Comparison of ENCODE assay signal across 16 cellular contexts in genomic region chr15:77836901-77837648, GRCh38.
A peak's percentile ranks its signal among the peaks of the same experiment; 100 is the strongest.
DNase-seq lines count a peak whose midpoint lies in the region; ATAC-seq, FAIRE-seq and TF ChIP-seq lines count a peak whose summit lies in the region.
"Had no signal": no experiment of that assay in that cellular context is flagged by ENCODE, and none has a peak within 500 bp of the region (broad histone marks: within the 10 kb centered on the region; RNA-seq: fewer than 3 reads in every experiment).

No MANE protein-coding gene starts in this region.

- H3K79me1 ChIP-seq in H1 (ENCODE audit: low read depth, low read length) = no peaks in the 10 kb centered on the region
- no peaks in the 10 kb centered on the region for H3K79me1 ChIP-seq in neuronal stem cell (ENCODE audit: low read depth, low read length)

- no peak overlapping the region for H2BK15ac ChIP-seq in H1 (ENCODE audit: low read length)
- H2BK15ac ChIP-seq in neuronal stem cell (ENCODE audit: low read length) = no peak overlapping the region

- H4K8ac ChIP-seq in H1 (ENCODE audit: extremely low read depth, insufficient read depth, low read length) = no peak overlapping the region
- H4K8ac ChIP-seq in neuronal stem cell (ENCODE audit: low read depth, low read length) = no peak overlapping the region

- H3K27me3 ChIP-seq in H1 (replicated peaks in 1 of 4; ENCODE audit: control insufficient read depth in 3 of 4, extremely low read depth in 1 of 4, insufficient read depth in 3 of 4, low read length in 3 of 4) = no peaks in the 10 kb centered on the region
- H3K27me3 ChIP-seq in neuronal stem cell (ENCODE audit: control insufficient read depth in 3 of 3, insufficient read depth in 3 of 3, low read depth in 1 of 3, low read length in 3 of 3) = peaks cover 0 to 30% (median 0%) of the 10 kb centered on the region in 3 experiments

- CTCF ChIA-PET in H1 (lab: Charles Lee; ENCODE audit: partially characterized antibody) (interaction anchor here (0.7 to 3.1 kb wide), 19 partner anchors 12 to 733 kb away, joined by 3 to 16 read pairs (median 4); no protein-coding TSS in a partner anchor), OCI-LY7 (lab: Charles Lee; ENCODE audit: unreplicated experiment) (no interaction called here)

- POLR2A ChIA-PET in H1 (lab: Charles Lee; ENCODE audit: partially characterized antibody) = interaction anchor here (1.0 kb wide), 1 partner anchor 18 kb away, joined by 3 read pairs; no protein-coding TSS in a partner anchor
- POLR2A ChIA-PET in OCI-LY7 (lab: Charles Lee) = interaction anchor here (0.6 kb wide), 1 partner anchor 88 kb away, joined by 3 read pairs; no protein-coding TSS in a partner anchor

- H2AFZ ChIP-seq in H1 (ENCODE audit: low read length) (no peak overlapping the region), neuronal stem cell (ENCODE audit: low read length) (peak overlapping the region; percentile 34), OCI-LY7 (ENCODE audit: low read length) (no peak overlapping the region)

- H4K5ac ChIP-seq in H1 (ENCODE audit: insufficient read length, low read depth, low read length) = no peak overlapping the region

- H3K14ac ChIP-seq in H1 (ENCODE audit: insufficient read length) (no peak overlapping the region), neuronal stem cell (ENCODE audit: low read length) (no peak overlapping the region)

- H2BK20ac ChIP-seq in H1 (ENCODE audit: low read length) = no peak overlapping the region; the same call in 1 of the 2 replicates

- H3K79me2 ChIP-seq in H1 (ENCODE audit: control insufficient read depth in 1 of 2, insufficient read depth in 2 of 2, low read length in 2 of 2) = no peaks in the 10 kb centered on the region
- no peaks in the 10 kb centered on the region for H3K79me2 ChIP-seq in OCI-LY7 (ENCODE audit: insufficient read depth, low read depth, low read length)

- no peak for TF ChIP-seq EP300 in H1 (IDR thresholded peaks at IDR 0.05; ENCODE audit: borderline replicate concordance in 1 of 2, low read depth in 2 of 2, low read length in 2 of 2)

- H3K27me3 Mint-ChIP-seq in natural killer cell treated with Interleukin-12 subunit alpha and Interleukin-12 subunit beta and Interleukin-15 and Interleukin-18, amount 100 ng/mL, for 72 hours = peaks cover 9 to 26% of the 10 kb centered on the region in 2 donors
- peaks cover 10 to 16% of the 10 kb centered on the region in 2 donors for H3K27me3 Mint-ChIP-seq in natural killer cell (ENCODE audit: low read depth in 2 of 2)

- no peak overlapping the region for H3K4ac ChIP-seq in H1 (replicated peaks; ENCODE audit: insufficient read length, low read depth, low read length)
- H3K4ac ChIP-seq in neuronal stem cell (ENCODE audit: low read length) = no peak overlapping the region

- H3K18ac ChIP-seq in H1 (ENCODE audit: extremely low read depth, low read length) = 0 out of 2 replicates have a peak overlapping the region, but pooled peaks have one; percentile 55
- H3K18ac ChIP-seq in neuronal stem cell (ENCODE audit: low read length) = peak overlapping the region; percentile 11

- no peaks in the 10 kb centered on the region for H3K36me3 Mint-ChIP-seq in natural killer cell treated with Interleukin-12 subunit alpha and Interleukin-12 subunit beta and Interleukin-15 and Interleukin-18, amount 100 ng/mL, for 72 hours
- no peaks in the 10 kb centered on the region for H3K36me3 Mint-ChIP-seq in natural killer cell
- H3K36me3 Mint-ChIP-seq: IgD-negative memory B cell had no signal

- H2AK5ac ChIP-seq in H1 (ENCODE audit: low read depth, low read length) (no peak overlapping the region), neuronal stem cell (ENCODE audit: low read depth, low read length) (peak overlapping the region; percentile 48)

- DNase-seq in natural killer cell treated with Interleukin-12 subunit alpha and Interleukin-12 subunit beta and Interleukin-15 and Interleukin-18, amount 100 ng/mL, for 72 hours (ENCODE audit: low spot score) = peak; percentile 38
- DNase-seq in natural killer cell = no peak
- DNase-seq in H1 (ENCODE audit: low read depth in 1 of 2, low spot score in 2 of 2) = no peak
- no peak for DNase-seq in neuronal stem cell (ENCODE audit: low spot score)
- DNase-seq in NCI-H187 (lab: John Stamatoyannopoulos, UW) = no peak
- no peak for DNase-seq in frontal cortex (ENCODE audit: low spot score in 2 of 2)
- DNase-seq in OCI-LY7 (ENCODE audit: low spot score) = no peak
- no peak for DNase-seq in NCI-H526 treated with DMSO at 0.1 percent for 48 hours (lab: John Stamatoyannopoulos, UW)
- DNase-seq: GF-D8, NCI-H2081 treated with DMSO at 0.1 percent for 48 hours, SHP77 had no signal

- FAIRE-seq in H1 (lab: Jason Lieb, UNC) (no peak), frontal cortex (lab: Jason Lieb, UNC) (no peak)
- FAIRE-seq: A549, D721Med had no signal

- H3K27ac ChIP-seq in H1 (ENCODE audit: low read depth, low read length) (no peak overlapping the region), neuronal stem cell (replicated peaks; ENCODE audit: low read length) (no peak overlapping the region), OCI-LY7 (ENCODE audit: low read depth, low read length, poor library complexity, severe bottlenecking) (no peak overlapping the region)
- H3K27ac ChIP-seq: A549 had no signal

- H3K9ac ChIP-seq in H1 (replicated peaks in 1 of 4; ENCODE audit: extremely low read depth in 1 of 4, low read depth in 3 of 4, low read length in 3 of 4) (no peak overlapping the region; a peak in 1 of 7 replicates), neuronal stem cell (ENCODE audit: low read depth, low read length, poor library complexity) (no peak overlapping the region)

- intact Hi-C loops in natural killer cell (cut with micrococcal nuclease) (no loop called here), OCI-LY7 (cut with micrococcal nuclease; ENCODE audit: unreplicated experiment) (no loop called here)

- WGBS in H1 (ENCODE audit: extremely low coverage in 1 of 2, insufficient coverage in 1 of 2, insufficient read length in 1 of 2, insufficient replicate concordance in 2 of 2, low coverage in 1 of 2, low lambda C conversion rate in 2 of 2, missing lambda C conversion rate in 1 of 2), 2 experiments = 78% methylated on average over 13 of the region's 13 CpGs; no CpG with 5 or more reads in 1 of the 2 experiments
- no CpG with 5 or more reads among the region's 13 CpGs for WGBS in neuronal stem cell (ENCODE audit: extremely low coverage in 2 of 2, insufficient read length in 2 of 2, insufficient replicate concordance in 1 of 2), 2 donors

- H3K56ac ChIP-seq in H1 (replicated peaks; ENCODE audit: insufficient read length, low read depth, low read length) = no peak overlapping the region

- H3K4me1 ChIP-seq in H1 (replicated peaks in 1 of 4; ENCODE audit: control insufficient read depth in 3 of 4, insufficient read depth in 4 of 4, low read length in 3 of 4) (peaks cover 0 to 13% (median 5%) of the 10 kb centered on the region in 4 experiments; a peak in 2 of 7 replicates), neuronal stem cell (ENCODE audit: control insufficient read depth in 2 of 2, insufficient read depth in 1 of 2, low read depth in 1 of 2, low read length in 2 of 2) (peaks cover 0 to 15% of the 10 kb centered on the region in 2 donors), OCI-LY7 (ENCODE audit: insufficient read depth, low read length, poor library complexity, severe bottlenecking) (no peaks in the 10 kb centered on the region)
- H3K4me1 ChIP-seq: HAP-1 had no signal

- 0 out of 2 replicates have a peak overlapping the region, but pooled peaks have one; percentile 39 for H2BK12ac ChIP-seq in H1 (ENCODE audit: low read depth, low read length)
- H2BK12ac ChIP-seq in neuronal stem cell (ENCODE audit: low read length) = no peak overlapping the region

- H3K9me3 Mint-ChIP-seq in natural killer cell treated with Interleukin-12 subunit alpha and Interleukin-12 subunit beta and Interleukin-15 and Interleukin-18, amount 100 ng/mL, for 72 hours = no peaks in the 10 kb centered on the region
- H3K9me3 Mint-ChIP-seq in natural killer cell = no peaks in the 10 kb centered on the region

- H3K9me2 ChIP-seq in OCI-LY7 (ENCODE audit: insufficient read depth, low read length) = no peaks in the 10 kb centered on the region

- no TSS peak for BruUV-seq in OCI-LY7 (replicated peaks; lab: Mats Ljungman, UMichigan)

- H4K20me1 ChIP-seq in H1 (replicated peaks in 1 of 2; ENCODE audit: control insufficient read depth in 1 of 2, insufficient read depth in 2 of 2, low read length in 2 of 2) (no peaks in the 10 kb centered on the region), OCI-LY7 (ENCODE audit: insufficient read depth, low read length) (no peaks in the 10 kb centered on the region)

- H3K4me3 ChIP-seq in H1 (ENCODE audit: extremely low read depth in 1 of 4, insufficient read depth in 2 of 4, low read depth in 3 of 4, low read length in 4 of 4) = no peak overlapping the region
- H3K4me3 ChIP-seq in neuronal stem cell (ENCODE audit: low read length in 2 of 2) = no peak overlapping the region
- H3K4me3 ChIP-seq in OCI-LY7 (ENCODE audit: low read depth, low read length, poor library complexity, severe bottlenecking) = no peak overlapping the region
- H3K4me3 ChIP-seq: A549, HAP-1 had no signal

- no peak overlapping the region for H3K4me2 ChIP-seq in H1 (ENCODE audit: insufficient read depth in 1 of 2, low read depth in 2 of 2, low read length in 2 of 2)
- H3K4me2 ChIP-seq in neuronal stem cell (ENCODE audit: insufficient read depth, low read length, poor library complexity, severe bottlenecking) = no peak overlapping the region
- no peak overlapping the region for H3K4me2 ChIP-seq in OCI-LY7 (ENCODE audit: low read length)
- H3K4me2 ChIP-seq: A549 had no signal

- H3K27ac Mint-ChIP-seq in natural killer cell treated with Interleukin-12 subunit alpha and Interleukin-12 subunit beta and Interleukin-15 and Interleukin-18, amount 100 ng/mL, for 72 hours = no peak overlapping the region
- H3K27ac Mint-ChIP-seq in natural killer cell = no peak overlapping the region
- H3K27ac Mint-ChIP-seq: B cell had no signal

- H3K36me3 ChIP-seq in H1 (ENCODE audit: control insufficient read depth in 2 of 4, insufficient read depth in 4 of 4, low read length in 3 of 4) (no peaks in the 10 kb centered on the region), neuronal stem cell (replicated peaks in 1 of 2; ENCODE audit: control insufficient read depth in 2 of 2, insufficient read depth in 2 of 2, low read length in 2 of 2) (no peaks in the 10 kb centered on the region), OCI-LY7 (ENCODE audit: insufficient read depth, low read length) (no peaks in the 10 kb centered on the region)
- H3K36me3 ChIP-seq: HAP-1 had no signal

- H3K23me2 ChIP-seq in H1 (ENCODE audit: low read depth, low read length) = no peaks in the 10 kb centered on the region

- H4K91ac ChIP-seq in H1 (replicated peaks; ENCODE audit: insufficient read length, low read length) (no peak overlapping the region), neuronal stem cell (ENCODE audit: low read depth, low read length, poor library complexity) (no peak overlapping the region)

- TF ChIP-seq POLR2A in H1 (IDR thresholded peaks at IDR 0.05; ENCODE audit: control extremely low read depth in 1 of 2, low read depth in 2 of 2, low read length in 2 of 2) = no peak

- H3K4me1 Mint-ChIP-seq in natural killer cell treated with Interleukin-12 subunit alpha and Interleukin-12 subunit beta and Interleukin-15 and Interleukin-18, amount 100 ng/mL, for 72 hours (ENCODE audit: low read depth in 2 of 2) = no peaks in the 10 kb centered on the region
- no peaks in the 10 kb centered on the region for H3K4me1 Mint-ChIP-seq in natural killer cell
- H3K4me1 Mint-ChIP-seq: B cell, IgD-negative memory B cell had no signal

- H2BK5ac ChIP-seq in H1 (ENCODE audit: low read depth, low read length) (no peak overlapping the region), neuronal stem cell (ENCODE audit: low read length) (no peak overlapping the region)

- ATAC-seq in natural killer cell treated with Interleukin-12 subunit alpha and Interleukin-12 subunit beta and Interleukin-15 and Interleukin-18, amount 100 ng/mL, for 72 hours = no peak
- ATAC-seq in natural killer cell = no peak

- H3K4me3 Mint-ChIP-seq in natural killer cell treated with Interleukin-12 subunit alpha and Interleukin-12 subunit beta and Interleukin-15 and Interleukin-18, amount 100 ng/mL, for 72 hours = no peak overlapping the region
- no peak overlapping the region for H3K4me3 Mint-ChIP-seq in natural killer cell
- H3K4me3 Mint-ChIP-seq: B cell had no signal

- TF ChIP-seq RAD21 in H1 (IDR thresholded peaks at IDR 0.05 in 1 of 2, conservative IDR thresholded peaks at IDR 0.05 in 1 of 2; ENCODE audit: low read depth in 2 of 2, low read length in 2 of 2) = no peak

- no peak overlapping the region for H3K23ac ChIP-seq in H1 (ENCODE audit: insufficient read length)
- no peak overlapping the region for H3K23ac ChIP-seq in neuronal stem cell (ENCODE audit: low read depth, low read length, poor library complexity)

- H2BK120ac ChIP-seq in H1 (replicated peaks; ENCODE audit: low read depth, low read length) = no peak overlapping the region
- H2BK120ac ChIP-seq in neuronal stem cell (ENCODE audit: low read depth, low read length) = no peak overlapping the region

- no peaks in the 10 kb centered on the region for H3K9me3 ChIP-seq in H1 (ENCODE audit: insufficient read depth in 2 of 2, low read depth in 1 of 2, low read length in 1 of 2)
- H3K9me3 ChIP-seq in neuronal stem cell (replicated peaks in 1 of 2; ENCODE audit: control insufficient read depth in 2 of 2, insufficient read depth in 1 of 2, low read depth in 1 of 2, low read length in 2 of 2) = no peaks in the 10 kb centered on the region
- H3K9me3 ChIP-seq in OCI-LY7 (ENCODE audit: low read length) = no peaks in the 10 kb centered on the region
- H3K9me3 ChIP-seq: A549, HAP-1 had no signal

- TF ChIP-seq CTCF in natural killer cell (IDR thresholded peaks at IDR 0.05) (no peak), H1 (IDR thresholded peaks at IDR 0.05; ENCODE audit: control extremely low read depth in 1 of 3, insufficient read depth in 1 of 3, low read depth in 1 of 3, low read length in 3 of 3) (no peak), OCI-LY7 (conservative IDR thresholded peaks at IDR 0.05; ENCODE audit: low read length) (no peak)
